8 cellular contexts compared by ENCODE assay signal in the genomic region with DNA sequence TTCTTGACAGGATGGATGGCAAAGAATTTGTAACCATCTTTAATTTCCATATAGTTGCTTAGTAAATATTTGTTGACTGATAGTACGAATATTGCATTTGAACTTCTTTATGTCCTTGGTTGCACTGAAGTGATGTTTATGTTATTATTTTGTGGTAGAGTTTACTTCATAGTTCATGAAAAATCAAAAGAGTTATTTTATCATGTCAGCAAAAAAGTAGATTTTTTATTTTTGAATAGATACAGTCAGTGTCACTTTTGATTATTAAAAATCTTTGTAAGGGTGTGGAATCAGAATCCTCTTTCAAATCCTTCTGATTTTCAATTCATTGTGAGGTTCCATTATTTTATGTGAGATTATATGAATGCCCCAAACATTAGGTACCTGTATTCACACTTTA. TPM values are rescaled to one million over a fixed set of nuclear protein-coding genes. Genes with fewer than 3 reads are reported as not detected.
"Had no signal": no experiment of that assay in that cellular context is flagged by ENCODE, and none has a peak within 500 bp of the region (broad histone marks: within the 10 kb centered on the region; RNA-seq: fewer than 3 reads in every experiment).

No MANE protein-coding gene starts in this region.

- H3K36me3 ChIP-seq: HAP-1 had no signal

- H3K27ac ChIP-seq: HL-60 had no signal

- ATAC-seq: GM23338, HCT116 had no signal

- H3K4me1 ChIP-seq: HAP-1 had no signal

- DNase-seq: H7, HFFc6, KG1 had no signal

- H2AFZ ChIP-seq: GM23338 had no signal

- H3K9me3 ChIP-seq: HAP-1 had no signal

- H3K4me2 ChIP-seq: GM23338 had no signal

- H3K4me3 ChIP-seq: GM23338, HAP-1 had no signal

RNA-seq across cellular contexts. Expression of gene FILIP1L, which starts 35.0 kb away (rescaled TPM):
- total RNA-seq: GM23338, HT1080 had no signal
